Comparison of ENCODE assay signal across 22 cellular contexts in genomic region chr20:47496118-47496517, GRCh38. TPM values are rescaled to one million over a fixed set of nuclear protein-coding genes. Genes with fewer than 3 reads are reported as not detected.
DNase-seq lines count a peak whose midpoint lies in the region; ATAC-seq and TF ChIP-seq lines count a peak whose summit lies in the region.
"Had no signal": no experiment of that assay in that cellular context is flagged by ENCODE, and none has a peak within 500 bp of the region (broad histone marks: within the 10 kb centered on the region; RNA-seq: fewer than 3 reads in every experiment).

No MANE protein-coding gene starts in this region.

- no peaks in the 10 kb centered on the region for H3K27me3 ChIP-seq in SU-DHL-6 (ENCODE audit: low read length)
- H3K27me3 ChIP-seq: BE2C, MG63 had no signal

- peak overlapping the region; percentile 17 for H3K4me2 ChIP-seq in SU-DHL-6 (ENCODE audit: low read depth, low read length, poor library complexity, severe bottlenecking)
- H3K4me2 ChIP-seq: SK-N-SH had no signal

- no peaks in the 10 kb centered on the region for H3K27me3 Mint-ChIP-seq in activated naive CD4-positive, alpha-beta T cell treated with anti-CD3 and anti-CD28 coated beads, Interleukin-2, amount 50 U/mL, for 24 hours
- no peaks in the 10 kb centered on the region for H3K27me3 Mint-ChIP-seq in central memory CD8-positive, alpha-beta T cell
- H3K27me3 Mint-ChIP-seq: CD8-positive, alpha-beta memory T cell had no signal

- no peaks in the 10 kb centered on the region for H3K9me2 ChIP-seq in SU-DHL-6 (replicated peaks; ENCODE audit: insufficient read depth, low read length)
- H3K9me2 ChIP-seq: SK-N-SH had no signal

- H3K79me2 ChIP-seq in SU-DHL-6 (ENCODE audit: insufficient read depth, low read length) = peaks cover 15% of the 10 kb centered on the region

- no peak for ATAC-seq in central memory CD8-positive, alpha-beta T cell (replicated peaks; ENCODE audit: extremely low read depth, poor library complexity, severe bottlenecking)
- ATAC-seq in HG02885 (IDR thresholded peaks at IDR 0.05; ENCODE audit: poor library complexity, unreplicated experiment) (no peak), Right ventricle myocardium inferior (no peak)
- ATAC-seq: HCT116, Panc1 had no signal

- H3K27ac Mint-ChIP-seq in activated naive CD4-positive, alpha-beta T cell treated with anti-CD3 and anti-CD28 coated beads, Interleukin-2, amount 50 U/mL, for 24 hours = peak overlapping the region; percentile 11
- peak overlapping the region; percentile 47 for H3K27ac Mint-ChIP-seq in central memory CD8-positive, alpha-beta T cell (ENCODE audit: low read depth)
- H3K27ac Mint-ChIP-seq: CD14-positive monocyte had no signal

- no peak overlapping the region for H3K4me3 Mint-ChIP-seq in activated naive CD4-positive, alpha-beta T cell treated with anti-CD3 and anti-CD28 coated beads, Interleukin-2, amount 50 U/mL, for 24 hours
- no peak overlapping the region for H3K4me3 Mint-ChIP-seq in central memory CD8-positive, alpha-beta T cell
- H3K4me3 Mint-ChIP-seq: CD14-positive monocyte; CD8-positive, alpha-beta memory T cell had no signal

- H3K9me3 Mint-ChIP-seq in activated naive CD4-positive, alpha-beta T cell treated with anti-CD3 and anti-CD28 coated beads, Interleukin-2, amount 50 U/mL, for 24 hours = no peaks in the 10 kb centered on the region
- H3K9me3 Mint-ChIP-seq in central memory CD8-positive, alpha-beta T cell = no peaks in the 10 kb centered on the region
- H3K9me3 Mint-ChIP-seq: CD8-positive, alpha-beta memory T cell had no signal

- intact Hi-C loops in Right ventricle myocardium inferior (cut with DNase I) = no loop called here

- H3K4me3 ChIP-seq in SU-DHL-6 (ENCODE audit: insufficient read depth, low read length, poor library complexity, severe bottlenecking) = no peak overlapping the region
- H3K4me3 ChIP-seq: MG63 had no signal

- H3K9ac ChIP-seq in SU-DHL-6 (ENCODE audit: low read length) = no peak overlapping the region
- H3K9ac ChIP-seq: SK-N-SH had no signal

- no peaks in the 10 kb centered on the region for H4K20me1 ChIP-seq in SU-DHL-6 (ENCODE audit: low read depth, low read length)

- H3K27ac ChIP-seq in SU-DHL-6 (ENCODE audit: low read depth, low read length) = peak overlapping the region; percentile 98
- H3K27ac ChIP-seq: RWPE1 had no signal

- H3K36me3 ChIP-seq in SU-DHL-6 (ENCODE audit: low read length) = no peaks in the 10 kb centered on the region
- H3K36me3 ChIP-seq: BE2C, MG63 had no signal

- TF ChIP-seq CTCF in SU-DHL-6 (IDR thresholded peaks at IDR 0.05; ENCODE audit: insufficient read depth, low read length, poor library complexity, severe bottlenecking) = no peak

- H3K9me3 ChIP-seq in SU-DHL-6 (ENCODE audit: insufficient read depth, low read length) = no peaks in the 10 kb centered on the region
- H3K9me3 ChIP-seq: BE2C, SK-N-SH had no signal

- H3K4me1 Mint-ChIP-seq in activated naive CD4-positive, alpha-beta T cell treated with anti-CD3 and anti-CD28 coated beads, Interleukin-2, amount 50 U/mL, for 24 hours = peaks cover 46% of the 10 kb centered on the region
- peaks cover 23% of the 10 kb centered on the region for H3K4me1 Mint-ChIP-seq in central memory CD8-positive, alpha-beta T cell

- no peak overlapping the region for H2AFZ ChIP-seq in SU-DHL-6 (ENCODE audit: low read depth, low read length, severe bottlenecking)

- peaks cover 72% of the 10 kb centered on the region for H3F3A ChIP-seq in SU-DHL-6 (ENCODE audit: insufficient read depth)

- no peak for DNase-seq in activated naive CD4-positive, alpha-beta T cell (lab: John Stamatoyannopoulos, UW)
- no peak for DNase-seq in central memory CD8-positive, alpha-beta T cell (ENCODE audit: low spot score in 2 of 2)
- no peak for DNase-seq in dermis blood vessel endothelial cell
- DNase-seq in Right ventricle myocardium inferior (ENCODE audit: missing footprints) = no peak
- DNase-seq: BE2C; Calu3; CD8-positive, alpha-beta memory T cell; DMS79 treated with DMSO at 0.1 percent for 48 hours; IMR-90; KG1; MG63; NCI-H1105 treated with DMSO at 0.1 percent for 48 hours; NCI-H2029 treated with DMSO at 0.1 percent for 48 hours; NCI-H69; SK-N-SH had no signal

- H3K36me3 Mint-ChIP-seq in activated naive CD4-positive, alpha-beta T cell treated with anti-CD3 and anti-CD28 coated beads, Interleukin-2, amount 50 U/mL, for 24 hours = peaks cover 3% of the 10 kb centered on the region
- peaks cover 1% of the 10 kb centered on the region for H3K36me3 Mint-ChIP-seq in central memory CD8-positive, alpha-beta T cell (ENCODE audit: insufficient read depth)
- H3K36me3 Mint-ChIP-seq: CD14-positive monocyte; CD8-positive, alpha-beta memory T cell had no signal

RNA-seq across cellular contexts. Expression of gene NCOA3, which starts 5.6 kb away (rescaled TPM):
- total RNA-seq in dermis blood vessel endothelial cell (35.1 and 47.9 TPM in 2 replicates), Right ventricle myocardium inferior (21.6 TPM)
